ENCODE assay signal across 8 cellular contexts in genomic region chr19:49690656-49691242, GRCh38. TPM values are rescaled to one million over a fixed set of nuclear protein-coding genes. Genes with fewer than 3 reads are reported as not detected.
A peak's percentile ranks its signal among the peaks of the same experiment; 100 is the strongest.
DNase-seq lines count a peak whose midpoint lies in the region; ATAC-seq lines count a peak whose summit lies in the region.

TSS of gene CPT1C (plus strand) at chr19:49691116. CDS start at chr19:49692253, 1,137 bp downstream.

- H3K4me1 ChIP-seq in muscle layer of duodenum (ENCODE audit: control insufficient read depth in 1 of 2, insufficient read depth in 2 of 2, low read length in 2 of 2) = peaks cover 4 to 29% of the 10 kb centered on the region in 2 donors

- H3K36me3 ChIP-seq in muscle layer of duodenum (ENCODE audit: control insufficient read depth in 1 of 2, insufficient read depth in 2 of 2, low read length in 2 of 2) = peaks cover 0 to 21% of the 10 kb centered on the region in 2 donors

- peaks cover 12% of the 10 kb centered on the region for H3K4me1 Mint-ChIP-seq in activated T-helper 2 cell treated with anti-CD3 and anti-CD28 coated beads, Interferon-gamma antibody, Interleukin-2, Interleukin-4, amounts not matched to agents 10 μg/mL and 5 μg/mL and 100 μg/mL, durations not matched to agents 14 hours and 24 hours and 36 hours (ENCODE audit: low read depth)
- H3K4me1 Mint-ChIP-seq in stimulated activated naive CD8-positive, alpha-beta T cell treated with anti-CD3 and anti-CD28 coated beads, Interleukin-15, amount 100 ng/mL, for 72 hours = peaks cover 56% of the 10 kb centered on the region

- H3K27me3 ChIP-seq in muscle layer of duodenum (ENCODE audit: low read depth, low read length) = peaks cover 19% of the 10 kb centered on the region

- H3K27me3 Mint-ChIP-seq in activated T-helper 2 cell treated with anti-CD3 and anti-CD28 coated beads, Interferon-gamma antibody, Interleukin-2, Interleukin-4, amounts not matched to agents 10 μg/mL and 5 μg/mL and 100 μg/mL, durations not matched to agents 14 hours and 24 hours and 36 hours (ENCODE audit: low read depth) = peaks cover 11% of the 10 kb centered on the region
- peaks cover 29% of the 10 kb centered on the region for H3K27me3 Mint-ChIP-seq in stimulated activated naive CD8-positive, alpha-beta T cell treated with anti-CD3 and anti-CD28 coated beads, Interleukin-15, amount 100 ng/mL, for 72 hours

- peak; percentile 91 for DNase-seq in ELR (ENCODE audit: low read depth)
- peak; percentile 85 for DNase-seq in NCI-H446 treated with DMSO at 0.1 percent for 48 hours (lab: John Stamatoyannopoulos, UW)
- peak; percentile 41 for DNase-seq in activated T-helper 2 cell treated with anti-CD3 and anti-CD28 coated beads, Interferon-gamma antibody, Interleukin-2, Interleukin-4, amounts not matched to agents 10 μg/mL and 5 μg/mL and 100 μg/mL, durations not matched to agents 14 hours and 24 hours and 36 hours (ENCODE audit: low spot score)
- peak; percentile 72 for DNase-seq in fibroblast of peridontal ligament (ENCODE audit: extremely low read depth)
- peak; percentile 45 to 52 for DNase-seq in stimulated activated naive CD8-positive, alpha-beta T cell treated with anti-CD3 and anti-CD28 coated beads, Interleukin-15, amount 100 ng/mL, for 72 hours

- H3K4me3 Mint-ChIP-seq in activated T-helper 2 cell treated with anti-CD3 and anti-CD28 coated beads, Interferon-gamma antibody, Interleukin-2, Interleukin-4, amounts not matched to agents 10 μg/mL and 5 μg/mL and 100 μg/mL, durations not matched to agents 14 hours and 24 hours and 36 hours (ENCODE audit: low read depth) = peak within 1 kb of the TSS; percentile 81
- H3K4me3 Mint-ChIP-seq in stimulated activated naive CD8-positive, alpha-beta T cell treated with anti-CD3 and anti-CD28 coated beads, Interleukin-15, amount 100 ng/mL, for 72 hours = peak within 1 kb of the TSS; percentile 84 to 90

- no peaks in the 10 kb centered on the region for H3K9me3 ChIP-seq in muscle layer of duodenum (ENCODE audit: control insufficient read depth in 1 of 2, low read length in 2 of 2)

- H3K9me3 Mint-ChIP-seq in activated T-helper 2 cell treated with anti-CD3 and anti-CD28 coated beads, Interferon-gamma antibody, Interleukin-2, Interleukin-4, amounts not matched to agents 10 μg/mL and 5 μg/mL and 100 μg/mL, durations not matched to agents 14 hours and 24 hours and 36 hours = no peaks in the 10 kb centered on the region
- no peaks in the 10 kb centered on the region for H3K9me3 Mint-ChIP-seq in stimulated activated naive CD8-positive, alpha-beta T cell treated with anti-CD3 and anti-CD28 coated beads, Interleukin-15, amount 100 ng/mL, for 72 hours

- H3K36me3 Mint-ChIP-seq in activated T-helper 2 cell treated with anti-CD3 and anti-CD28 coated beads, Interferon-gamma antibody, Interleukin-2, Interleukin-4, amounts not matched to agents 10 μg/mL and 5 μg/mL and 100 μg/mL, durations not matched to agents 14 hours and 24 hours and 36 hours (ENCODE audit: low read depth) = peaks cover 34% of the 10 kb centered on the region

- ATAC-seq in stimulated activated naive CD8-positive, alpha-beta T cell treated with anti-CD3 and anti-CD28 coated beads, Interleukin-15, amount 100 ng/mL, for 72 hours = peak; percentile 61
- ATAC-seq in GM18502 (IDR thresholded peaks at IDR 0.05; ENCODE audit: poor library complexity, unreplicated experiment) (no peak), GM18873 (IDR thresholded peaks at IDR 0.05; ENCODE audit: low FRiP score, unreplicated experiment) (no peak)

- intact Hi-C loops in activated T-helper 2 cell treated with anti-CD3 and anti-CD28 coated beads, Interferon-gamma antibody, Interleukin-2, Interleukin-4, amounts not matched to agents 10 μg/mL and 5 μg/mL and 100 μg/mL, durations not matched to agents 14 hours and 24 hours and 36 hours (cut with micrococcal nuclease) = no loop called here

- H3K4me3 ChIP-seq in muscle layer of duodenum (ENCODE audit: low read depth in 1 of 2, low read length in 2 of 2) = peak within 1 kb of the TSS; percentile 65 to 66

- H3K27ac Mint-ChIP-seq in activated T-helper 2 cell treated with anti-CD3 and anti-CD28 coated beads, Interferon-gamma antibody, Interleukin-2, Interleukin-4, amounts not matched to agents 10 μg/mL and 5 μg/mL and 100 μg/mL, durations not matched to agents 14 hours and 24 hours and 36 hours = no peak within 1 kb of the TSS
- peak within 1 kb of the TSS; percentile 75 to 90 for H3K27ac Mint-ChIP-seq in stimulated activated naive CD8-positive, alpha-beta T cell treated with anti-CD3 and anti-CD28 coated beads, Interleukin-15, amount 100 ng/mL, for 72 hours

- H3K27ac ChIP-seq in muscle layer of duodenum (ENCODE audit: low read length) = no peak within 1 kb of the TSS

RNA-seq across cellular contexts. Expression of gene CPT1C, which starts in this region (rescaled TPM):
- total RNA-seq in activated T-helper 2 cell treated with anti-CD3 and anti-CD28 coated beads, Interferon-gamma antibody, Interleukin-2, Interleukin-4, amounts not matched to agents 10 μg/mL and 5 μg/mL and 100 μg/mL, durations not matched to agents 14 hours and 24 hours and 36 hours = 2.8 and 2.9 TPM in 2 replicates

Comparison
In these comparisons a context has a peak if more than half of its experiments do, and no peak if none do; other contexts are left out.
1. DNase-seq: peak in every context shown above with its lines; median percentile 91 in ELR; 85 in NCI-H446 treated with DMSO at 0.1 percent for 48 hours; 72 in fibroblast of peridontal ligament; 48 in stimulated activated naive CD8-positive, alpha-beta T cell treated with anti-CD3 and anti-CD28 coated beads, Interleukin-15, amount 100 ng/mL, for 72 hours; 41 in activated T-helper 2 cell treated with anti-CD3 and anti-CD28 coated beads, Interferon-gamma antibody, Interleukin-2, Interleukin-4, amounts not matched to agents 10 μg/mL and 5 μg/mL and 100 μg/mL, durations not matched to agents 14 hours and 24 hours and 36 hours.